ENCODE assay signal across 13 cellular contexts in the genomic region with DNA sequence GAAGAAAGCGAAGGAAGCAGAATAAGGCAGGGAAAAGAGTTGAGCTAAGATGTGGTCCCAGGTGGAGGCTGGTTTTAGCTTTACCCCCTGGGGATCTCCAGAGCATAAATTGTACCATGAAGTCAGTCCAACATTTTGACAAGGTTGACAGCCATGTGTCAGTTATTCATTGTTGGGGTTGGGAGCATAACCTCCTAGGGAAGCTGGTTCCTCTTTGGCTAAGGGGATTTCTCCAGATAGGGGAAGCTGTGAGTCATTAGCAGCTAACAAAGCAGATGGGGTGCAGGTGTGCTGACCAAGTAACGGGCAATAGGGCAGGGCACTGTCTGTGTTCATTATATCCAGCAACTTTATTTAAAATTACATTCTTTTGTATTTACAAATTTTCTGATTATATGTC.
A peak's percentile ranks its signal among the peaks of the same experiment; 100 is the strongest.
DNase-seq lines count a peak whose midpoint lies in the region; ATAC-seq lines count a peak whose summit lies in the region.
"Had no signal": no experiment of that assay in that cellular context is flagged by ENCODE, and none has a peak within 500 bp of the region (broad histone marks: within the 10 kb centered on the region; RNA-seq: fewer than 3 reads in every experiment).

No MANE protein-coding gene starts in this region.

- H3K9me3 ChIP-seq in SK-N-MC (ENCODE audit: low read depth, low read length) (peaks cover 12% of the 10 kb centered on the region; the same call in 1 of the 2 replicates), aorta (ENCODE audit: control insufficient read depth, low read length) (no peaks in the 10 kb centered on the region)
- H3K9me3 ChIP-seq: thoracic aorta had no signal

- H3K36me3 ChIP-seq in SK-N-MC (ENCODE audit: insufficient read depth, low read length) (peaks cover 10% of the 10 kb centered on the region), aorta (ENCODE audit: control insufficient read depth in 1 of 2, insufficient read depth in 2 of 2, low read length in 1 of 2) (no peaks in the 10 kb centered on the region)
- H3K36me3 ChIP-seq: thoracic aorta had no signal

- peak overlapping the region; percentile 54 for H3K9ac ChIP-seq in SK-N-MC (ENCODE audit: insufficient read length)

- H3K4me3 ChIP-seq in SK-N-MC (peak overlapping the region; percentile 40), aorta (ENCODE audit: low read length in 2 of 2) (no peak overlapping the region)
- H3K4me3 ChIP-seq: thoracic aorta had no signal

- no peaks in the 10 kb centered on the region for H3K27me3 ChIP-seq in aorta (ENCODE audit: control insufficient read depth in 1 of 2, insufficient read depth in 2 of 2, low read length in 1 of 2)

- peak overlapping the region; percentile 74 for H3K27ac ChIP-seq in SK-N-MC
- no peak overlapping the region for H3K27ac ChIP-seq in aorta (ENCODE audit: low read depth in 1 of 2, low read length in 2 of 2)
- H3K27ac ChIP-seq: thoracic aorta had no signal

- DNase-seq in DMS53 (lab: John Stamatoyannopoulos, UW) (peak; percentile 14), DMS53 treated with DMSO at 0.1 percent for 48 hours (lab: John Stamatoyannopoulos, UW; ENCODE audit: unreplicated experiment) (no peak), SK-N-MC (ENCODE audit: low read depth, low spot score) (no peak), retina (peak; percentile 6), aorta (no peak), cerebellum (ENCODE audit: low spot score) (no peak)
- DNase-seq in stimulated activated CD4-positive, alpha-beta T cell treated with anti-CD3 and anti-CD28 coated beads, Interleukin-12 subunit alpha, Interleukin-12 subunit beta, amount 100 ng/mL, for 4 hours, result no peak
- DNase-seq: 8988T; NCI-H2107; occipital lobe; stimulated activated CD4-positive, alpha-beta T cell treated with anti-CD3 and anti-CD28 coated beads, Interleukin-4, amount 100 ng/mL, for 24 hours had no signal

- peak; percentile 57 for ATAC-seq in HG03097 (IDR thresholded peaks at IDR 0.05; ENCODE audit: low FRiP score, unreplicated experiment)
- ATAC-seq in aorta (ENCODE audit: low FRiP score), result no peak

- intact Hi-C loops in aorta (cut with DNase I), result no loop called here

- no peaks in the 10 kb centered on the region for H3K4me1 ChIP-seq in aorta (ENCODE audit: control insufficient read depth in 1 of 2, insufficient read depth in 2 of 2, low read length in 2 of 2)

- 84% methylated on average over 2 of the region's 2 CpGs for whole genome bisulfite sequencing in aorta, 2 donors

Comparison
In these comparisons a context has a peak if more than half of its experiments do, and no peak if none do; other contexts are left out.
1. DNase-seq: peak in DMS53 (single experiment) and retina (single experiment); none in DMS53 treated with DMSO at 0.1 percent for 48 hours (single experiment), SK-N-MC (single experiment), aorta (0 of 2), cerebellum (single experiment) and stimulated activated CD4-positive, alpha-beta T cell treated with anti-CD3 and anti-CD28 coated beads, Interleukin-12 subunit alpha, Interleukin-12 subunit beta, amount 100 ng/mL, for 4 hours (single experiment).